Comparison of ENCODE assay signal across 1 cellular context in genomic region chr9:121218357-121219027, GRCh38.
TF ChIP-seq lines count a peak whose summit lies in the region.

No MANE protein-coding gene starts in this region.

TF ChIP-seq in H1, 55 proteins besides CTCF, POLR2A, EP300 and RAD21 (continued from another document):
- no peak for TF ChIP-seq BCL11A (IDR thresholded peaks at IDR 0.05; ENCODE audit: low read depth in 2 of 2, low read length in 2 of 2)
- no peak for TF ChIP-seq CHD1 (IDR thresholded peaks at IDR 0.05; ENCODE audit: low read depth, low read length)
- TF ChIP-seq FOSL1 (IDR thresholded peaks at IDR 0.05; ENCODE audit: insufficient read depth, low read depth, low read length) = no peak
- no peak for TF ChIP-seq NANOG (IDR thresholded peaks at IDR 0.05; ENCODE audit: insufficient read depth, low read depth, low read length, poor library complexity, severe bottlenecking)
